ENCODE assay signal across 10 cellular contexts in genomic region chr13:97879646-97880297, GRCh38.
DNase-seq lines count a peak whose midpoint lies in the region; ATAC-seq and TF ChIP-seq lines count a peak whose summit lies in the region.
"Had no signal": no experiment of that assay in that cellular context is flagged by ENCODE, and none has a peak within 500 bp of the region (broad histone marks: within the 10 kb centered on the region; RNA-seq: fewer than 3 reads in every experiment).

No MANE protein-coding gene starts in this region.

- TF ChIP-seq RAD21 in HCT116 (IDR thresholded peaks at IDR 0.05; ENCODE audit: low read depth) = no peak

- POLR2A ChIA-PET in HCT116 (lab: Charles Lee) = no interaction called here

- no peaks in the 10 kb centered on the region for H3K79me2 ChIP-seq in HCT116 (ENCODE audit: insufficient read depth, low read length)

- peak overlapping the region; percentile 24; the same call in 1 of the 2 replicates for H3K27ac ChIP-seq in HCT116 (ENCODE audit: low read depth, low read length)
- H3K27ac ChIP-seq: body of pancreas had no signal

- H3K9me2 ChIP-seq in HCT116 (ENCODE audit: insufficient read depth) = no peaks in the 10 kb centered on the region

- H3K9me3 ChIP-seq in HCT116 (ENCODE audit: control insufficient read depth in 1 of 2, insufficient read depth in 1 of 2, low read depth in 1 of 2, low read length in 2 of 2) (no peaks in the 10 kb centered on the region), skeletal muscle satellite cell (replicated peaks; ENCODE audit: low read length) (no peaks in the 10 kb centered on the region)
- H3K9me3 ChIP-seq: body of pancreas had no signal

- DNase-seq in HCT116 (ENCODE audit: low read depth, low spot score) = peak; percentile 12
- peak; percentile 18 for DNase-seq in SW480 (ENCODE audit: low spot score)
- peak; percentile 75 for DNase-seq in fibroblast of the conjunctiva (ENCODE audit: low read depth)
- DNase-seq in central memory CD4-positive, alpha-beta T cell = no peak
- DNase-seq: body of pancreas, hypothalamus had no signal

- no peak for TF ChIP-seq POLR2A in HCT116 (IDR thresholded peaks at IDR 0.05; ENCODE audit: borderline replicate concordance, extremely low read depth, insufficient read depth, insufficient read length)

- ATAC-seq in HCT116 (peak; percentile 77), GM21717 (IDR thresholded peaks at IDR 0.05; ENCODE audit: unreplicated experiment) (no peak), GM18511 (IDR thresholded peaks at IDR 0.05; ENCODE audit: unreplicated experiment) (no peak), GM21528 (IDR thresholded peaks at IDR 0.05; ENCODE audit: low FRiP score, unreplicated experiment) (no peak)
- ATAC-seq: body of pancreas had no signal

- no peaks in the 10 kb centered on the region for H4K20me1 ChIP-seq in HCT116 (ENCODE audit: insufficient read depth)

- peak overlapping the region; percentile 74 for H2AFZ ChIP-seq in HCT116 (ENCODE audit: low read depth, low read length, poor library complexity, severe bottlenecking)

- TF ChIP-seq CTCF in HCT116 (IDR thresholded peaks at IDR 0.05 in 2 of 3, conservative IDR thresholded peaks at IDR 0.05 in 1 of 3; ENCODE audit: borderline replicate concordance in 1 of 3, insufficient read depth in 1 of 3, low read depth in 2 of 3, low read length in 2 of 3) = no peak

- RAD21 ChIA-PET in HCT116 (lab: Charles Lee; ENCODE audit: low non-redundant PET in 1 of 2, low total read pairs in 2 of 2, uncharacterized antibody in 2 of 2, unreplicated experiment in 2 of 2) = no interaction called here

- no peak overlapping the region; the same call in 1 of the 2 replicates for H3K9ac ChIP-seq in HCT116 (ENCODE audit: low read length)
- peak overlapping the region; percentile 61 for H3K9ac ChIP-seq in skeletal muscle satellite cell (ENCODE audit: low read depth, low read length)

- H3K4me1 ChIP-seq in HCT116 (ENCODE audit: control insufficient read depth in 1 of 2, insufficient read depth in 2 of 2, low read length in 2 of 2) (peaks cover 3 to 18% of the 10 kb centered on the region in 2 experiments; a peak in 3 of 4 replicates), skeletal muscle satellite cell (ENCODE audit: control insufficient read depth, insufficient read depth, low read length) (peaks cover 32% of the 10 kb centered on the region)

- H3K4me3 ChIP-seq in HCT116 (replicated peaks in 1 of 2; ENCODE audit: low read depth in 1 of 2, low read length in 2 of 2) (peak overlapping the region in 1 of 2 experiments; percentile 13; a peak in 1 of 4 replicates), skeletal muscle satellite cell (ENCODE audit: low read length) (peak overlapping the region; percentile 38)
- H3K4me3 ChIP-seq: body of pancreas had no signal

- intact Hi-C loops in HCT116 (cut with micrococcal nuclease) = no loop called here

- H3K4me2 ChIP-seq in HCT116 (ENCODE audit: low read length) (peak overlapping the region; percentile 70), skeletal muscle satellite cell (ENCODE audit: low read length) (peak overlapping the region; percentile 70)

- CTCF ChIA-PET in HCT116 (lab: Charles Lee) = interaction anchor here (0.8 kb wide), 1 partner anchor 10 kb away, joined by 3 read pairs; no protein-coding TSS in a partner anchor

- H3K36me3 ChIP-seq in HCT116 (ENCODE audit: control insufficient read depth in 1 of 2, insufficient read depth in 2 of 2, low read length in 2 of 2) (no peaks in the 10 kb centered on the region), skeletal muscle satellite cell (ENCODE audit: insufficient read depth, low read length) (no peaks in the 10 kb centered on the region)

- no TSS peak for BruUV-seq in HCT116 (replicated peaks; lab: Mats Ljungman, UMichigan)

- H3K27me3 ChIP-seq in HCT116 (ENCODE audit: insufficient read depth, low read length) = no peaks in the 10 kb centered on the region
- H3K27me3 ChIP-seq in skeletal muscle satellite cell (ENCODE audit: control insufficient read depth, insufficient read depth, low read length) = no peaks in the 10 kb centered on the region
- H3K27me3 ChIP-seq: body of pancreas had no signal

TF ChIP-seq in HCT116, 20 proteins besides CTCF, POLR2A, EP300 and RAD21:
- TF ChIP-seq JUND (IDR thresholded peaks at IDR 0.05) = no peak; the same call in 1 of the 2 replicates
- TF ChIP-seq SP1 (IDR thresholded peaks at IDR 0.05; ENCODE audit: low read depth) = peak; percentile 28; the same call in 1 of the 2 replicates
- peak; percentile 58; the same call in 1 of the 2 replicates for TF ChIP-seq FOSL1 (IDR thresholded peaks at IDR 0.05; ENCODE audit: low read depth)
TF ChIP-seq in HCT116: peak in this region for 2.
